ENCODE assay signal across 40 cellular contexts in the genomic region with DNA sequence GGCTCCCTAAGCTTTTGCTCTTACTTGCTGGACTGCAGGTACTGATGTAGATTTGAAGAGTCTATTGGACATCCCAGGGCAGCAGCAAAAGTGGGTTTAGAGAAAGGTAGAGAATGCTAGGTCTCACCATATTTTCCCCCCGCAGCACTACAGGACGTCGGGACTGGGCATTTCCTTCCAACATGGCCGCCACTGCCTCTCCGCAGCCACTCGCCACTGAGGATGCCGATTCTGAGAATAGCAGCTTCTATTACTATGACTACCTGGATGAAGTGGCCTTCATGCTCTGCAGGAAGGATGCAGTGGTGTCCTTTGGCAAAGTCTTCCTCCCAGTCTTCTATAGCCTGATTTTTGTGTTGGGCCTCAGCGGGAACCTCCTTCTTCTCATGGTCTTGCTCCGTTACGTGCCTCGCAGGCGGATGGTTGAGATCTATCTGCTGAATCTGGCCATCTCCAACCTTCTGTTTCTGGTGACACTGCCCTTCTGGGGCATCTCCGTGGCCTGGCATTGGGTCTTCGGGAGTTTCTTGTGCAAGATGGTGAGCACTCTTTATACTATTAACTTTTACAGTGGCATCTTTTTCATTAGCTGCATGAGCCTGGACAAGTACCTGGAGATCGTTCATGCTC. TPM values are rescaled to one million over a fixed set of nuclear protein-coding genes. Genes with fewer than 3 reads are reported as not detected.
"Had no signal": no experiment of that assay in that cellular context is flagged by ENCODE, and none has a peak within 500 bp of the region (broad histone marks: within the 10 kb centered on the region; RNA-seq: fewer than 3 reads in every experiment).

No MANE protein-coding gene starts in this region.

- H3K36me3 ChIP-seq: brain microvascular endothelial cell, esophagus squamous epithelium, gastroesophageal sphincter, WERI-Rb-1 had no signal

- H3K9me3 Mint-ChIP-seq: activated B cell treated with CpG ODN at 0.5 μM for 24 hours; activated CD8-positive, alpha-beta T cell treated with anti-CD3 and anti-CD28 coated beads for 36 hours; activated naive CD4-positive, alpha-beta T cell treated with anti-CD3 and anti-CD28 coated beads, Interleukin-2, amount 10 ng/mL, durations not matched to agents 7 days and 5 days; activated T-cell treated with anti-CD3 and anti-CD28 coated beads, Interleukin-2, amount 50 U/mL, for 24 hours; central memory CD8-positive, alpha-beta T cell; effector memory CD8-positive, alpha-beta T cell had no signal

- H3K27ac Mint-ChIP-seq: activated B cell treated with CpG ODN at 0.5 μM for 24 hours; activated CD8-positive, alpha-beta T cell treated with anti-CD3 and anti-CD28 coated beads for 36 hours; activated naive CD4-positive, alpha-beta T cell treated with anti-CD3 and anti-CD28 coated beads, Interleukin-2, amount 10 ng/mL, durations not matched to agents 7 days and 5 days; activated naive CD4-positive, alpha-beta T cell treated with anti-CD3 and anti-CD28 coated beads, Interleukin-2, amount 50 U/mL, for 72 hours; activated naive CD8-positive, alpha-beta T cell treated with anti-CD3 and anti-CD28 coated beads, Interleukin-2, amount 10 ng/mL, durations not matched to agents 7 days and 5 days; activated T-cell treated with anti-CD3 and anti-CD28 coated beads, Interleukin-2, amount 50 U/mL, for 24 hours; activated T-cell treated with anti-CD3 and anti-CD28 coated beads, Interleukin-2, amount 50 U/mL, for 72 hours; effector memory CD8-positive, alpha-beta T cell; T-helper 17 cell; T-helper 2 cell treated with Interferon-gamma antibody and Interleukin-4, amounts not matched to agents 5 μg/mL and 100 μg/mL, for 36 hours had no signal

- H3K4me1 ChIP-seq: esophagus squamous epithelium, gastroesophageal sphincter had no signal

- H3K27ac ChIP-seq: brain microvascular endothelial cell, epithelial cell of prostate, esophagus squamous epithelium, gastroesophageal sphincter, WERI-Rb-1 had no signal

- ATAC-seq: activated CD4-positive, CD25-positive, alpha-beta regulatory T cell treated with anti-CD3 and anti-CD28 coated beads, Interleukin-2, amount 50 U/mL, for 24 hours; activated CD8-positive, alpha-beta T cell treated with anti-CD3 and anti-CD28 coated beads for 36 hours; activated naive CD4-positive, alpha-beta T cell treated with anti-CD3 and anti-CD28 coated beads, Interleukin-2, amount 50 U/mL, for 72 hours; activated T-cell treated with anti-CD3 and anti-CD28 coated beads, Interleukin-2, amount 50 U/mL, for 72 hours; effector memory CD8-positive, alpha-beta T cell; gastroesophageal sphincter; T-helper 17 cell had no signal

- H3K4me1 Mint-ChIP-seq: activated B cell treated with CpG ODN at 0.5 μM for 24 hours; activated naive CD4-positive, alpha-beta T cell treated with anti-CD3 and anti-CD28 coated beads, Interleukin-2, amount 10 ng/mL, durations not matched to agents 7 days and 5 days; activated naive CD8-positive, alpha-beta T cell treated with anti-CD3 and anti-CD28 coated beads, Interleukin-2, amount 10 ng/mL, durations not matched to agents 7 days and 5 days; central memory CD8-positive, alpha-beta T cell had no signal

- H3K4me3 Mint-ChIP-seq: activated B cell treated with CpG ODN at 0.5 μM for 24 hours; activated CD8-positive, alpha-beta T cell treated with anti-CD3 and anti-CD28 coated beads for 36 hours; activated naive CD4-positive, alpha-beta T cell treated with anti-CD3 and anti-CD28 coated beads, Interleukin-2, amount 10 ng/mL, durations not matched to agents 7 days and 5 days; activated naive CD8-positive, alpha-beta T cell treated with anti-CD3 and anti-CD28 coated beads, Interleukin-2, amount 10 ng/mL, durations not matched to agents 7 days and 5 days; activated T-cell treated with anti-CD3 and anti-CD28 coated beads, Interleukin-2, amount 50 U/mL, for 24 hours; activated T-cell treated with anti-CD3 and anti-CD28 coated beads, Interleukin-2, amount 50 U/mL, for 72 hours; central memory CD8-positive, alpha-beta T cell; effector memory CD8-positive, alpha-beta T cell; T-helper 17 cell; T-helper 2 cell treated with Interferon-gamma antibody and Interleukin-4, amounts not matched to agents 5 μg/mL and 100 μg/mL, for 36 hours had no signal

- DNase-seq: activated B cell treated with CpG ODN at 0.5 μM for 24 hours; activated CD4-positive, alpha-beta T cell treated with anti-CD3 and anti-CD28 coated beads for 48 hours; activated CD4-positive, alpha-beta T cell treated with anti-CD3 and anti-CD28 coated beads, Interleukin-2, amount 50 U/mL, for 1 hour; activated CD4-positive, alpha-beta T cell treated with anti-CD3 and anti-CD28 coated beads, Interleukin-2, amount 50 U/mL, for 48 hours; activated CD8-positive, alpha-beta memory T cell treated with anti-CD3 and anti-CD28 coated beads for 24 hours; activated CD8-positive, alpha-beta memory T cell treated with anti-CD3 and anti-CD28 coated beads, Interleukin-2, amount 50 U/mL, for 4 hours; activated CD8-positive, alpha-beta T cell treated with anti-CD3 and anti-CD28 coated beads for 36 hours; activated gamma-delta T cell; activated naive CD4-positive, alpha-beta T cell; activated naive CD4-positive, alpha-beta T cell treated with anti-CD3 and anti-CD28 coated beads, Interleukin-2, amount 10 ng/mL, durations not matched to agents 7 days and 5 days; activated naive CD8-positive, alpha-beta T cell treated with anti-CD3 and anti-CD28 coated beads, Interleukin-2, amount 10 ng/mL, durations not matched to agents 7 days and 5 days; activated T-cell treated with anti-CD3 and anti-CD28 coated beads for 4 hours; activated T-cell treated with anti-CD3 and anti-CD28 coated beads, Interleukin-2, amount 50 U/mL, for 24 hours; activated T-cell treated with anti-CD3 and anti-CD28 coated beads, Interleukin-2, amount 50 U/mL, for 72 hours; brain microvascular endothelial cell; cortex of kidney; dermis blood vessel endothelial cell; effector CD4-positive, alpha-beta T cell; effector memory CD8-positive, alpha-beta T cell; esophagus squamous epithelium; foreskin melanocyte; T-helper 1 cell; T-helper 17 cell; T1000; WERI-Rb-1 had no signal

- H3K4me3 ChIP-seq: esophagus squamous epithelium, gastroesophageal sphincter had no signal

- H3K27me3 ChIP-seq: brain microvascular endothelial cell, esophagus squamous epithelium, gastroesophageal sphincter had no signal

- H3K27me3 Mint-ChIP-seq: activated B cell treated with CpG ODN at 0.5 μM for 24 hours, T-helper 17 cell had no signal

- H3K36me3 Mint-ChIP-seq: activated naive CD4-positive, alpha-beta T cell treated with anti-CD3 and anti-CD28 coated beads, Interleukin-2, amount 10 ng/mL, durations not matched to agents 7 days and 5 days had no signal

- H3K9me3 ChIP-seq: esophagus squamous epithelium, gastroesophageal sphincter had no signal

RNA-seq across cellular contexts. Expression of gene CYP8B1, which starts 11.2 kb away (rescaled TPM):
- total RNA-seq: activated B cell treated with CpG ODN at 0.5 μM for 24 hours; activated CD8-positive, alpha-beta T cell treated with anti-CD3 and anti-CD28 coated beads for 36 hours; activated naive CD4-positive, alpha-beta T cell treated with anti-CD3 and anti-CD28 coated beads, Interleukin-2, amount 50 U/mL, for 72 hours; activated naive CD8-positive, alpha-beta T cell treated with anti-CD3 and anti-CD28 coated beads, Interleukin-2, amount 10 ng/mL, durations not matched to agents 7 days and 5 days; activated T-cell treated with anti-CD3 and anti-CD28 coated beads, Interleukin-2, amount 50 U/mL, for 72 hours; astrocyte; bronchial epithelial cell; cardiac septum; cerebellum; dermis blood vessel endothelial cell; endothelial cell of umbilical vein; esophagus squamous epithelium; fibroblast of lung; fibroblast of villous mesenchyme; gastroesophageal sphincter; glomerular endothelial cell; T-helper 17 cell had no signal
- polyA plus RNA-seq: endothelial cell of umbilical vein, esophagus, fibroblast of lung had no signal

RNA-seq across cellular contexts. Expression of gene ACKR2, which starts 55.2 kb away (rescaled TPM):
- total RNA-seq: cerebellum, endothelial cell of umbilical vein had no signal
